In genomic region chr12:92989715-92990484, GRCh38 we compare ENCODE assay signal across 1 cellular context.
TF ChIP-seq lines count a peak whose summit lies in the region.

No MANE protein-coding gene starts in this region.

TF ChIP-seq in HepG2, 621 proteins besides CTCF, POLR2A, EP300 and RAD21 (continued from another document):
- TF ChIP-seq ZBTB14 (CRISPR knock-in tag; IDR thresholded peaks at IDR 0.05) = no peak
- TF ChIP-seq ZNF672 (CRISPR knock-in tag; IDR thresholded peaks at IDR 0.05) = no peak
- 0 out of 2 replicates have a peak, but pooled peaks have one; percentile 35 for TF ChIP-seq PAXIP1 (CRISPR knock-in tag; conservative IDR thresholded peaks at IDR 0.05)
- TF ChIP-seq DNMT1 (CRISPR knock-in tag; IDR thresholded peaks at IDR 0.05) = no peak
- TF ChIP-seq TBX2 (CRISPR knock-in tag; IDR thresholded peaks at IDR 0.05; ENCODE audit: borderline replicate concordance) = 0 out of 2 replicates have a peak, but pooled peaks have one; percentile 11
- TF ChIP-seq ZFP91 (CRISPR knock-in tag; IDR thresholded peaks at IDR 0.05; ENCODE audit: borderline replicate concordance) = no peak
- TF ChIP-seq ZSCAN25 (CRISPR knock-in tag; IDR thresholded peaks at IDR 0.05) = no peak
- no peak for TF ChIP-seq TAF15 (IDR thresholded peaks at IDR 0.05; ENCODE audit: low read depth, low read length, poor library complexity, severe bottlenecking)
- TF ChIP-seq ZBTB44 (CRISPR knock-in tag; IDR thresholded peaks at IDR 0.05) = no peak
- no peak for TF ChIP-seq JARID2 (CRISPR knock-in tag; IDR thresholded peaks at IDR 0.05; ENCODE audit: insufficient replicate concordance)
- no peak for TF ChIP-seq ZNF878 (CRISPR knock-in tag; IDR thresholded peaks at IDR 0.05)
- no peak for TF ChIP-seq ZNF546 (CRISPR knock-in tag; conservative IDR thresholded peaks at IDR 0.05)
- no peak for TF ChIP-seq GABPA (IDR thresholded peaks at IDR 0.05; ENCODE audit: low read depth, low read length)
- TF ChIP-seq GABPA (CRISPR knock-in tag; IDR thresholded peaks at IDR 0.05; ENCODE audit: low read depth) = no peak
- no peak for TF ChIP-seq RXRB (CRISPR knock-in tag; IDR thresholded peaks at IDR 0.05; ENCODE audit: borderline replicate concordance)
- TF ChIP-seq YEATS4 (CRISPR knock-in tag; IDR thresholded peaks at IDR 0.05; ENCODE audit: borderline replicate concordance) = no peak
- TF ChIP-seq ZNF414 (CRISPR knock-in tag; IDR thresholded peaks at IDR 0.05) = no peak
- TF ChIP-seq ZXDC (CRISPR knock-in tag; IDR thresholded peaks at IDR 0.05) = 0 out of 2 replicates have a peak, but pooled peaks have one; percentile 47
- no peak for TF ChIP-seq FOXK2 (IDR thresholded peaks at IDR 0.05)
- TF ChIP-seq ZBTB49 (CRISPR knock-in tag; IDR thresholded peaks at IDR 0.05; ENCODE audit: borderline replicate concordance) = no peak
- TF ChIP-seq ZNF567 (CRISPR knock-in tag; IDR thresholded peaks at IDR 0.05; ENCODE audit: borderline replicate concordance) = 0 out of 2 replicates have a peak, but pooled peaks have one; percentile 29
- no peak for TF ChIP-seq ZNF180 (CRISPR knock-in tag; IDR thresholded peaks at IDR 0.05; ENCODE audit: borderline replicate concordance, low read depth)
- TF ChIP-seq TRIM24 (CRISPR knock-in tag; IDR thresholded peaks at IDR 0.05) = no peak
